ENCODE assay signal across 1 cellular context in the genomic region with DNA sequence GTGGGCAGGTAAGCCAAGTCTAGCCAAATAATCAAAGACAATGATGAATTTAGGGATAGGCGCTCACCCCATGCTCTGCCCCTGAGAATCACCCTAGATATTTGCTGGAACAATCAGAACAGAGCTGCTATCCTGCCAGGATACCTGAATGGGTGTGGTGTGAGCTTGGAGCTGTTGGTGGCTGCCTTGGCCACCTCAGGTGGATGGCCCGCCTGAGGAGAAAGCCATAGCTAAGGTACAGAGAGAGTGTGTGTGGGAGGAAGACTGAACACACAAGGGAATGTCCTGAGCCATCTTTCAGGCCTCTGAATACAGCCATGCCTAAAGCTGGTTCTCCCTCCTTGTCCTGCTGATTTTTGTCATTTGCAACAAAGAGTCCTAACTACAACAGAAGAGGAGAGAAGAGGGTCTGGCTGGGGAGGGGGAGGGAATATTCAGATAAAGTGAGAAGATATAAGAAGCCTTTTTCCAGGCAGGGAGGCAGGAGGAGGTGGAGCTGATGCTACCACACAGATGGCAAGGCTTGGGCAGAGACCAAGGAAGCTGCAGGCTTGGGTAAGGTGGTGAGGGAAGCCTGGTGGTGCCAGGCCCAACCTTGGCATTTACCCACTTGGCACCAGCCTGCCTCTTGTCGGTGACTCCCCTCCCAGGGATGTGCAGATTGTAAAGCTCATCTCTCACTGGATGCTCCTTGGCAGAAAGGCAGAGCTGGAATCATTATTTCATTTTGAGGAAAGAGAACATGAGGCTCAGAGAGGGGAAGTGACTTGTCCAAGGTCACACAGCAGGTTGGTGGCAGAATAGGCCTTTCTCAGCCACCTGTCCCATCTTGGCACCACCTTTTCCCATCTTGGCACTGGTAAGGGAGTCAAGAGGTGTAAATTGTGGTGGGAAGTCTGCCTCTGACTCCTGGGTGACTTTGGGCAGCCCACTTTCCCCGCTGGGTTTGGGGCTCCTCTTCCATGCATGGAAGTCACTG.
TF ChIP-seq lines count a peak whose summit lies in the region.

No MANE protein-coding gene starts in this region.

TF ChIP-seq in IMR-90, 13 proteins besides CTCF, POLR2A, EP300 and RAD21 (continued from another document):
- TF ChIP-seq, protein P1, sequence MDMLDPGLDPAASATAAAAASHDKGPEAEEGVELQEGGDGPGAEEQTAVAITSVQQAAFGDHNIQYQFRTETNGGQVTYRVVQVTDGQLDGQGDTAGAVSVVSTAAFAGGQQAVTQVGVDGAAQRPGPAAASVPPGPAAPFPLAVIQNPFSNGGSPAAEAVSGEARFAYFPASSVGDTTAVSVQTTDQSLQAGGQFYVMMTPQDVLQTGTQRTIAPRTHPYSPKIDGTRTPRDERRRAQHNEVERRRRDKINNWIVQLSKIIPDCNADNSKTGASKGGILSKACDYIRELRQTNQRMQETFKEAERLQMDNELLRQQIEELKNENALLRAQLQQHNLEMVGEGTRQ (IDR thresholded peaks at IDR 0.05; ENCODE audit: low read depth, low read length), result no peak
- TF ChIP-seq MAZ (IDR thresholded peaks at IDR 0.05; ENCODE audit: borderline replicate concordance, low read depth, low read length) (no peak), BHLHE40 (IDR thresholded peaks at IDR 0.05; ENCODE audit: low read depth, low read length) (no peak), CHD1 (IDR thresholded peaks at IDR 0.05; ENCODE audit: low read depth, low read length) (no peak)
TF ChIP-seq in IMR-90: peak in this region for 0.
